ENCODE assay signal across 17 cellular contexts in genomic region chr15:62769604-62770003, GRCh38.
A peak's percentile ranks its signal among the peaks of the same experiment; 100 is the strongest.
DNase-seq lines count a peak whose midpoint lies in the region; ATAC-seq and TF ChIP-seq lines count a peak whose summit lies in the region.
"Had no signal": no experiment of that assay in that cellular context is flagged by ENCODE, and none has a peak within 500 bp of the region (broad histone marks: within the 10 kb centered on the region; RNA-seq: fewer than 3 reads in every experiment).

No MANE protein-coding gene starts in this region.

- no TSS peak for BruUV-seq in HCT116 (replicated peaks; lab: Mats Ljungman, UMichigan)

- no peak for TF ChIP-seq RAD21 in HCT116 (IDR thresholded peaks at IDR 0.05; ENCODE audit: low read depth)

- peak overlapping the region; percentile 69 for H3K4me2 ChIP-seq in HCT116 (ENCODE audit: low read length)

- H3K9ac ChIP-seq in HCT116 (ENCODE audit: low read length), result peak overlapping the region; percentile 3; the same call in 1 of the 2 replicates

- TF ChIP-seq POLR2A in HCT116 (IDR thresholded peaks at IDR 0.05; ENCODE audit: borderline replicate concordance, extremely low read depth, insufficient read depth, insufficient read length), result no peak

- H3K27me3 ChIP-seq in HCT116 (ENCODE audit: insufficient read depth, low read length), result no peaks in the 10 kb centered on the region
- H3K27me3 ChIP-seq in HAP-1 (ENCODE audit: low read depth), result no peaks in the 10 kb centered on the region
- H3K27me3 ChIP-seq: left lung, stomach had no signal

- intact Hi-C loops in HCT116 (cut with micrococcal nuclease), result no loop called here

- POLR2A ChIA-PET in HCT116 (lab: Charles Lee), result no interaction called here

- H4K20me1 ChIP-seq in HCT116 (ENCODE audit: insufficient read depth), result no peaks in the 10 kb centered on the region

- no peak overlapping the region for H3K27ac ChIP-seq in HCT116 (ENCODE audit: low read depth, low read length)
- H3K27ac ChIP-seq: left lung, stomach had no signal

- DNase-seq in HCT116 (ENCODE audit: low read depth, low spot score) (peak; percentile 47), SK-MEL-5 (ENCODE audit: low read depth, low spot score) (peak; percentile 7), fibroblast of mammary gland (ENCODE audit: low read depth) (peak; percentile 87), stromal cell of bone marrow (ENCODE audit: low read depth) (peak; percentile 59), HAP-1 (ENCODE audit: low spot score in 2 of 2) (no peak)
- DNase-seq: activated CD4-positive, alpha-beta T cell treated with anti-CD3 and anti-CD28 coated beads, Interleukin-2, amount 50 U/mL, for 1 hour; CD4-positive, alpha-beta memory T cell; effector CD8-positive, alpha-beta T cell; head of caudate nucleus; left lung; natural killer cell; NCI-H1092 treated with DMSO at 0.1 percent for 48 hours; NCI-H524; stomach had no signal

- no peaks in the 10 kb centered on the region for H3K79me2 ChIP-seq in HCT116 (ENCODE audit: insufficient read depth, low read length)

- RAD21 ChIA-PET in HCT116 (lab: Charles Lee; ENCODE audit: low non-redundant PET in 1 of 2, low total read pairs in 2 of 2, uncharacterized antibody in 2 of 2, unreplicated experiment in 2 of 2), result no interaction called here

- H3K4me3 ChIP-seq in HCT116 (replicated peaks in 1 of 2; ENCODE audit: low read depth in 1 of 2, low read length in 2 of 2) (no peak overlapping the region), fibroblast of mammary gland (ENCODE audit: control insufficient read depth, low read depth, low read length) (no peak overlapping the region), HAP-1 (no peak overlapping the region)
- H3K4me3 ChIP-seq: left lung, stomach had no signal

- H3K9me3 ChIP-seq in HCT116 (ENCODE audit: control insufficient read depth in 1 of 2, insufficient read depth in 1 of 2, low read depth in 1 of 2, low read length in 2 of 2) (no peaks in the 10 kb centered on the region), HAP-1 (no peaks in the 10 kb centered on the region)
- H3K9me3 ChIP-seq: left lung, stomach had no signal

- no peak overlapping the region for H2AFZ ChIP-seq in HCT116 (ENCODE audit: low read depth, low read length, poor library complexity, severe bottlenecking)

- CTCF ChIA-PET in HCT116 (lab: Charles Lee), result no interaction called here

- TF ChIP-seq CTCF in HCT116 (IDR thresholded peaks at IDR 0.05 in 2 of 3, conservative IDR thresholded peaks at IDR 0.05 in 1 of 3; ENCODE audit: borderline replicate concordance in 1 of 3, insufficient read depth in 1 of 3, low read depth in 2 of 3, low read length in 2 of 3) (no peak), fibroblast of mammary gland (conservative IDR thresholded peaks at IDR 0.05; ENCODE audit: control insufficient read depth, insufficient read depth, low read depth, low read length) (no peak)

- H3K36me3 ChIP-seq in HCT116 (ENCODE audit: control insufficient read depth in 1 of 2, insufficient read depth in 2 of 2, low read length in 2 of 2), result no peaks in the 10 kb centered on the region
- no peaks in the 10 kb centered on the region; the same call in 1 of the 2 replicates for H3K36me3 ChIP-seq in HAP-1 (replicated peaks)
- H3K36me3 ChIP-seq: left lung had no signal

- ATAC-seq in HCT116 (peak; percentile 70), HG03378 (IDR thresholded peaks at IDR 0.05; ENCODE audit: unreplicated experiment) (no peak), GM21576 (IDR thresholded peaks at IDR 0.05; ENCODE audit: unreplicated experiment) (no peak)
- ATAC-seq: left lung, natural killer cell, sciatic nerve had no signal

- H3K4me1 ChIP-seq in HCT116 (ENCODE audit: control insufficient read depth in 1 of 2, insufficient read depth in 2 of 2, low read length in 2 of 2) (peaks cover 14 to 34% of the 10 kb centered on the region in 2 experiments), HAP-1 (no peaks in the 10 kb centered on the region)
- H3K4me1 ChIP-seq: left lung had no signal

- in situ Hi-C loops in SK-MEL-5 (cut with HindIII; ENCODE audit: low pct_unique_long_range_greater_than_20kb, low sequenced_read_pairs) (no loop called here), HAP-1 (cut with MboI; ENCODE audit: low sequenced_read_pairs) (no loop called here)

- no peaks in the 10 kb centered on the region for H3K9me2 ChIP-seq in HCT116 (ENCODE audit: insufficient read depth)

TF ChIP-seq in HCT116, 20 proteins besides CTCF, POLR2A, EP300 and RAD21:
- TF ChIP-seq MAX (IDR thresholded peaks at IDR 0.05) (peak; percentile 25; the same call in 1 of the 2 replicates), ZNF274 (IDR thresholded peaks at IDR 0.05; ENCODE audit: low read depth, low read length) (no peak), ZBTB33 (IDR thresholded peaks at IDR 0.05; ENCODE audit: extremely low read depth, insufficient replicate concordance, low read length) (no peak), SRF (IDR thresholded peaks at IDR 0.05; ENCODE audit: low read depth) (no peak), ATF3 (IDR thresholded peaks at IDR 0.05) (no peak), EZH2 (IDR thresholded peaks at IDR 0.05) (no peak), JUND (IDR thresholded peaks at IDR 0.05) (peak; percentile 43; the same call in 1 of the 2 replicates), FOSL1 (IDR thresholded peaks at IDR 0.05; ENCODE audit: low read depth) (peak; percentile 57; the same call in 1 of the 2 replicates), SP1 (IDR thresholded peaks at IDR 0.05; ENCODE audit: low read depth) (peak; percentile 46), ELF1 (IDR thresholded peaks at IDR 0.05; ENCODE audit: borderline replicate concordance, low read depth) (no peak), CEBPB (IDR thresholded peaks at IDR 0.05; ENCODE audit: low read depth) (no peak), SIN3A (IDR thresholded peaks at IDR 0.05; ENCODE audit: low read depth) (0 out of 2 replicates have a peak, but pooled peaks have one; percentile 33), EGR1 (IDR thresholded peaks at IDR 0.05; ENCODE audit: low read depth) (no peak), CBX3 (IDR thresholded peaks at IDR 0.05; ENCODE audit: low read depth) (0 out of 2 replicates have a peak, but pooled peaks have one; percentile 22), ZFX (IDR thresholded peaks at IDR 0.05) (no peak), TCF7L2 (IDR thresholded peaks at IDR 0.05; ENCODE audit: borderline replicate concordance, extremely low read depth, insufficient read depth, insufficient read length) (no peak), EZH2phosphoT487 (IDR thresholded peaks at IDR 0.05; ENCODE audit: borderline replicate concordance) (no peak), POLR2AphosphoS5 (IDR thresholded peaks at IDR 0.05; ENCODE audit: low read depth, low read length) (no peak), YY1 (IDR thresholded peaks at IDR 0.05; ENCODE audit: extremely low read depth, insufficient replicate concordance, low read depth, low read length) (no peak), REST (IDR thresholded peaks at IDR 0.05; ENCODE audit: low read depth) (no peak)
TF ChIP-seq in HCT116: peak in this region for 6.

Comparison
In these comparisons a context has a peak if more than half of its experiments do, and no peak if none do; other contexts are left out.
1. DNase-seq: peak in HCT116 (single experiment), SK-MEL-5 (single experiment), fibroblast of mammary gland (single experiment) and stromal cell of bone marrow (single experiment); none in HAP-1 (0 of 2).